ENCODE assay signal across 9 cellular contexts in genomic region chr18:7116001-7116831, GRCh38. TPM values are rescaled to one million over a fixed set of nuclear protein-coding genes. Genes with fewer than 3 reads are reported as not detected.
DNase-seq lines count a peak whose midpoint lies in the region; ATAC-seq and TF ChIP-seq lines count a peak whose summit lies in the region.
"Had no signal": no experiment of that assay in that cellular context is flagged by ENCODE, and none has a peak within 500 bp of the region (broad histone marks: within the 10 kb centered on the region; RNA-seq: fewer than 3 reads in every experiment).

No MANE protein-coding gene starts in this region.

- H3K9me3 ChIP-seq in fibroblast of lung (ENCODE audit: control insufficient read depth, insufficient read depth, low read depth, low read length): no peaks in the 10 kb centered on the region
- H3K9me3 ChIP-seq in parathyroid adenoma (ENCODE audit: control insufficient read depth, low read length): no peaks in the 10 kb centered on the region

- H2AFZ ChIP-seq in fibroblast of lung (ENCODE audit: low read length) (peak overlapping the region; percentile 23), parathyroid adenoma (peak overlapping the region; percentile 64)

- H3K9ac ChIP-seq in fibroblast of lung (ENCODE audit: insufficient read depth, low read length): no peak overlapping the region
- H3K9ac ChIP-seq in parathyroid adenoma: no peak overlapping the region

- no peak for ATAC-seq in GM19023 (IDR thresholded peaks at IDR 0.05; ENCODE audit: unreplicated experiment)

- DNase-seq in DMS114 treated with DMSO at 0.1 percent for 48 hours (lab: John Stamatoyannopoulos, UW; ENCODE audit: unreplicated experiment) (peak; percentile 38), NCI-H510A treated with DMSO at 0.1 percent for 48 hours (lab: John Stamatoyannopoulos, UW) (peak; percentile 46), fibroblast of lung (ENCODE audit: low read depth in 2 of 2) (peak; percentile 30 to 41), cerebellum (ENCODE audit: low spot score) (no peak), NOMO-1 treated with dmso at 0.1 percent for 144 hours (lab: John Stamatoyannopoulos, UW; ENCODE audit: unreplicated experiment) (no peak), SKM-1 treated with dmso at 0.1 percent for 144 hours (lab: John Stamatoyannopoulos, UW; ENCODE audit: unreplicated experiment) (no peak)
- DNase-seq: erythroblast had no signal

- TF ChIP-seq CTCF in fibroblast of lung (conservative IDR thresholded peaks at IDR 0.05 in 1 of 2, IDR thresholded peaks at IDR 0.05 in 1 of 2; ENCODE audit: low read depth in 1 of 2, low read length in 2 of 2) (no peak), parathyroid adenoma (IDR thresholded peaks at IDR 0.05) (no peak)

- H3K4me1 ChIP-seq in fibroblast of lung (ENCODE audit: control insufficient read depth, extremely low read depth, insufficient read depth, low read length) (no peaks in the 10 kb centered on the region), parathyroid adenoma (no peaks in the 10 kb centered on the region)

- H3K79me2 ChIP-seq in fibroblast of lung (ENCODE audit: control insufficient read depth, insufficient read depth, low read length) (no peaks in the 10 kb centered on the region), parathyroid adenoma (no peaks in the 10 kb centered on the region)

- peaks cover 6% of the 10 kb centered on the region for H3K27me3 ChIP-seq in fibroblast of lung (ENCODE audit: control insufficient read depth, insufficient read depth, low read length)
- no peaks in the 10 kb centered on the region for H3K27me3 ChIP-seq in parathyroid adenoma (ENCODE audit: control insufficient read depth, insufficient read depth, low read length)

- peak overlapping the region; percentile 54 to 68 (median 57) for H3K4me3 ChIP-seq in fibroblast of lung (replicated peaks in 1 of 4; ENCODE audit: control extremely low read depth in 1 of 4, insufficient read depth in 1 of 4, low read depth in 3 of 4, low read length in 4 of 4)
- H3K4me3 ChIP-seq in parathyroid adenoma (ENCODE audit: low read depth, low read length): peak overlapping the region; percentile 41

- no peaks in the 10 kb centered on the region for H4K20me1 ChIP-seq in fibroblast of lung (ENCODE audit: control insufficient read depth, extremely low read depth, insufficient read depth, low read length)

- peak overlapping the region; percentile 90 for H3K4me2 ChIP-seq in fibroblast of lung (ENCODE audit: extremely low read depth, insufficient read depth, low read length)
- H3K4me2 ChIP-seq in parathyroid adenoma (ENCODE audit: low read length): peak overlapping the region; percentile 91

- no peaks in the 10 kb centered on the region for H3K36me3 ChIP-seq in fibroblast of lung (ENCODE audit: control insufficient read depth, insufficient read depth, low read length)
- H3K36me3 ChIP-seq in parathyroid adenoma (ENCODE audit: control insufficient read depth, insufficient read depth, low read length): no peaks in the 10 kb centered on the region

- H3K27ac ChIP-seq in fibroblast of lung (ENCODE audit: insufficient read depth, low read length): no peak overlapping the region
- H3K27ac ChIP-seq in parathyroid adenoma: no peak overlapping the region

RNA-seq across cellular contexts. Expression of gene LAMA1, which starts 1.4 kb away (rescaled TPM):
- total RNA-seq in fibroblast of lung: 5.8 and 24.9 TPM in 2 replicates
- 1.2 and 6.2 TPM in 2 replicates for polyA plus RNA-seq in fibroblast of lung
- polyA plus RNA-seq in fibroblast of lung (2012): 1.5 and 5.4 TPM in 2 replicates
- 3.8 and 11.9 TPM in 2 replicates for polyA minus RNA-seq in fibroblast of lung (ENCODE audit: low replicate concordance)
- 46.9 TPM for total RNA-seq in cerebellum

Comparison
In these comparisons a context has a peak if more than half of its experiments do, and no peak if none do; other contexts are left out.
1. DNase-seq: peak in DMS114 treated with DMSO at 0.1 percent for 48 hours (single experiment), NCI-H510A treated with DMSO at 0.1 percent for 48 hours (single experiment) and fibroblast of lung (2 of 2); none in cerebellum (single experiment), NOMO-1 treated with dmso at 0.1 percent for 144 hours (single experiment) and SKM-1 treated with dmso at 0.1 percent for 144 hours (single experiment).